8 cellular contexts compared by ENCODE assay signal in the genomic region with DNA sequence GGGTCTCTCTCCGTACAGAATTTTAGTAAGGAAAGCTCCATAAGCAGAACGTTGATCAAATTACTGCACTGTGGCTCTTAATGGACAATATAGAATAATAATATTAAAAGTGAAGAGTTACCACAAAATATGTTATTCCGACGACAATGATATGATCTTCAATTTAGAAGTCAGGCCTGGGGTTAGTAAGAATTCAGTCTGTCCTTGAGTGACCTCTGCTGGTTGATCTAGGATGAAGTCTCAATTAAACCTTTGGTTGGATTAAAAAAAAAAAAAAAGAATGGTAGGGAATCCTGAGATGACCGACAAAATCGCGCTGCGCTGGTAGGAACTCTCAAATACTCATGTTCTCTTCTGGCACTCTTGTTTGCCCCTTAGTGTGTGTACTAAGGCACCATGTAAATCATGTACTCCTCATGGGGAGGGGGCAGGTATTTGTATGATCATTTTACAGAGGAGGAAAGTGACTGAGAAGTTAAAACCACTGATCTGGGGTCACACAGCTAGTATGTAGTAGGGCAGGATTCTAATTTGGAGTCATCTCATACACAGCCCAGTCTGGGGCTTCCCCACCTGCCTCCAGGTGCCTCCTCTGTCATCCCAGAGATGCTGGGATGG.
DNase-seq lines count a peak whose midpoint lies in the region; FAIRE-seq and TF ChIP-seq lines count a peak whose summit lies in the region.

No MANE protein-coding gene starts in this region.

- H3K27ac Mint-ChIP-seq in brain, result peak overlapping the region in 4 of 5 experiments; percentile 51 to 95 (median 85)

- DNase-seq in AG09309 (ENCODE audit: low read depth), result no peak
- peak; percentile 54 for DNase-seq in NCI-H2107 (lab: John Stamatoyannopoulos, UW)
- peak; percentile 49 for DNase-seq in kidney glomerular epithelial cell (lab: John Stamatoyannopoulos, UW)
- DNase-seq in urothelium cell line (ENCODE audit: low spot score), result peak; percentile 61
- DNase-seq in NCI-H524 treated with DMSO at 0.1 percent for 48 hours (lab: John Stamatoyannopoulos, UW), result no peak
- no peak for DNase-seq in stimulated activated CD4-positive, alpha-beta T cell treated with anti-CD3 and anti-CD28 coated beads, Interleukin-15, amount 100 ng/mL, for 24 hours

- no peaks in the 10 kb centered on the region for H3K36me3 Mint-ChIP-seq in brain

- peak; percentile 60 for TF ChIP-seq CTCF in AG09309 (IDR thresholded peaks at IDR 0.05; ENCODE audit: control insufficient read depth, insufficient read depth, low read depth, low read length, missing control alignments)
- TF ChIP-seq CTCF in GM12872 (IDR thresholded peaks at IDR 0.05; ENCODE audit: insufficient read depth, low read depth, low read length), result peak; percentile 44; the same call in 2 of the 3 replicates
- TF ChIP-seq CTCF in brain (conservative IDR thresholded peaks at IDR 0.05), result peak; percentile 91

- FAIRE-seq in urothelium cell line (lab: Jason Lieb, UNC), result peak; percentile 48

- no peak overlapping the region for H3K4me3 ChIP-seq in AG09309 (ENCODE audit: control insufficient read depth, low read depth, low read length)

- no peaks in the 10 kb centered on the region for H3K9me3 Mint-ChIP-seq in brain

- H3K27me3 Mint-ChIP-seq in brain, result peaks cover 3% of the 10 kb centered on the region

- H3K4me3 Mint-ChIP-seq in brain, result no peak overlapping the region

- H3K4me1 Mint-ChIP-seq in brain, result peaks cover 79% of the 10 kb centered on the region

Comparison
In these comparisons a context has a peak if more than half of its experiments do, and no peak if none do; other contexts are left out.
1. DNase-seq: peak in NCI-H2107 (single experiment), kidney glomerular epithelial cell (single experiment) and urothelium cell line (single experiment); none in AG09309 (single experiment), NCI-H524 treated with DMSO at 0.1 percent for 48 hours (single experiment) and stimulated activated CD4-positive, alpha-beta T cell treated with anti-CD3 and anti-CD28 coated beads, Interleukin-15, amount 100 ng/mL, for 24 hours (single experiment).
2. Peak in every context shown above with its lines, with median percentiles within 50 percentile points of each other: CTCF ChIP-seq.